In the genomic region with DNA sequence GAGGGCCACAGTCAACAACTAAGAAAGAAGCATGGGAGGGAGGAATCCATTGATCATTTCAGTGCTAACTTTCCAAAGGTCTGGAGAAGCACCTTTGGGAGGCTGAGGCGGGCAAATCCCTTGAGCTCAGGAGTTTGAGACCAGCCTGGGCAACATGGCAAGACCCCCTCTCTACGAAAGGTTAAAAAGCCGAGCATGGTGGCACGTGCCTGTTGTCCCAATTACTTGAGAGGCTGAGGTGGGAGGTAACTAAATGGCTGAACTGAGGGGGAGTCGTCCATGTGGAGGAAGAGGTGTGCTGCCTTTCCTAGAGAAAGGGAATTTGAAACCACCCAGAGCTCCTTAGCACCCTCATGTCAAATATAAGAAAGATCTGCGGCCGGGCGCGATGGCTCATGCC, we compare ENCODE assay signal across 24 cellular contexts. TPM values are rescaled to one million over a fixed set of nuclear protein-coding genes. Genes with fewer than 3 reads are reported as not detected.
"Had no signal": no experiment of that assay in that cellular context is flagged by ENCODE, and none has a peak within 500 bp of the region (broad histone marks: within the 10 kb centered on the region; RNA-seq: fewer than 3 reads in every experiment).

No MANE protein-coding gene starts in this region.

- H3K9me3 ChIP-seq: heart right ventricle, lower lobe of right lung, thyroid gland had no signal

- H3K9me3 Mint-ChIP-seq: activated CD4-positive, alpha-beta T cell treated with anti-CD3 and anti-CD28 coated beads, Interleukin-2, amount 10 ng/mL, durations not matched to agents 24 days and 14 days; activated CD8-positive, alpha-beta T cell treated with anti-CD3 and anti-CD28 coated beads for 36 hours; naive thymus-derived CD4-positive, alpha-beta T cell; stimulated activated naive CD8-positive, alpha-beta T cell treated with anti-CD3 and anti-CD28 coated beads, Interleukin-15, Interleukin-2, amounts not matched to agents 100 ng/mL and 50 ng/mL, for 24 hours; T-helper 1 cell treated with Interleukin-12 subunit alpha and Interleukin-12 subunit beta and Interleukin-4 antibody, amounts not matched to agents 30 μg/mL and 1 μg/mL, for 36 hours had no signal

- H3K27ac ChIP-seq: heart right ventricle, lower lobe of right lung, thyroid gland had no signal

- DNase-seq: activated CD4-positive, alpha-beta T cell treated with anti-CD3 and anti-CD28 coated beads, Interleukin-2, amount 10 ng/mL, durations not matched to agents 24 days and 14 days; activated CD8-positive, alpha-beta memory T cell treated with anti-CD3 and anti-CD28 coated beads, Interleukin-2, amount 10 ng/mL, durations not matched to agents 7 days and 5 days; activated CD8-positive, alpha-beta T cell treated with anti-CD3 and anti-CD28 coated beads for 36 hours; activated naive CD4-positive, alpha-beta T cell; foreskin fibroblast; heart right ventricle; lower lobe of right lung; mesendoderm; naive thymus-derived CD4-positive, alpha-beta T cell; retina; stimulated activated CD4-positive, alpha-beta T cell treated with anti-CD3 and anti-CD28 coated beads, Interleukin-4, amount 100 ng/mL, for 24 hours; substantia nigra; T1000; thyroid gland had no signal

- H3K27ac Mint-ChIP-seq: activated CD4-positive, alpha-beta T cell treated with anti-CD3 and anti-CD28 coated beads, Interleukin-2, amount 10 ng/mL, durations not matched to agents 24 days and 14 days; activated CD8-positive, alpha-beta memory T cell treated with anti-CD3 and anti-CD28 coated beads, Interleukin-2, amount 10 ng/mL, durations not matched to agents 7 days and 5 days; activated CD8-positive, alpha-beta T cell treated with anti-CD3 and anti-CD28 coated beads for 36 hours; stimulated activated naive CD8-positive, alpha-beta T cell treated with anti-CD3 and anti-CD28 coated beads, Interleukin-15, Interleukin-2, amounts not matched to agents 100 ng/mL and 50 ng/mL, for 24 hours; T-helper 1 cell treated with Interleukin-12 subunit alpha and Interleukin-12 subunit beta and Interleukin-4 antibody, amounts not matched to agents 30 μg/mL and 1 μg/mL, for 36 hours had no signal

- H3K4me3 Mint-ChIP-seq: activated CD4-positive, alpha-beta T cell treated with anti-CD3 and anti-CD28 coated beads, Interleukin-2, amount 10 ng/mL, durations not matched to agents 24 days and 14 days; activated CD8-positive, alpha-beta memory T cell treated with anti-CD3 and anti-CD28 coated beads, Interleukin-2, amount 10 ng/mL, durations not matched to agents 7 days and 5 days; activated CD8-positive, alpha-beta T cell treated with anti-CD3 and anti-CD28 coated beads for 36 hours; naive thymus-derived CD4-positive, alpha-beta T cell; stimulated activated naive CD8-positive, alpha-beta T cell treated with anti-CD3 and anti-CD28 coated beads, Interleukin-15, Interleukin-2, amounts not matched to agents 100 ng/mL and 50 ng/mL, for 24 hours; T-helper 1 cell treated with Interleukin-12 subunit alpha and Interleukin-12 subunit beta and Interleukin-4 antibody, amounts not matched to agents 30 μg/mL and 1 μg/mL, for 36 hours had no signal

- ATAC-seq: activated CD8-positive, alpha-beta memory T cell treated with anti-CD3 and anti-CD28 coated beads, Interleukin-2, amount 10 ng/mL, durations not matched to agents 7 days and 5 days; heart right ventricle; left lobe of liver; lower lobe of right lung; naive thymus-derived CD4-positive, alpha-beta T cell had no signal

- FAIRE-seq: endometrium, keratinocyte had no signal

- H3K4me1 ChIP-seq: heart right ventricle, lower lobe of right lung, thyroid gland had no signal

- H3K27me3 Mint-ChIP-seq: activated CD4-positive, alpha-beta T cell treated with anti-CD3 and anti-CD28 coated beads, Interleukin-2, amount 10 ng/mL, durations not matched to agents 24 days and 14 days; activated CD8-positive, alpha-beta memory T cell treated with anti-CD3 and anti-CD28 coated beads, Interleukin-2, amount 10 ng/mL, durations not matched to agents 7 days and 5 days; activated CD8-positive, alpha-beta T cell treated with anti-CD3 and anti-CD28 coated beads for 36 hours; naive thymus-derived CD4-positive, alpha-beta T cell; stimulated activated naive CD8-positive, alpha-beta T cell treated with anti-CD3 and anti-CD28 coated beads, Interleukin-15, Interleukin-2, amounts not matched to agents 100 ng/mL and 50 ng/mL, for 24 hours had no signal

- H3K27me3 ChIP-seq: heart right ventricle, thyroid gland had no signal

- H3K4me3 ChIP-seq: heart right ventricle, lower lobe of right lung, thyroid gland had no signal

- H3K4me1 Mint-ChIP-seq: activated CD4-positive, alpha-beta T cell treated with anti-CD3 and anti-CD28 coated beads, Interleukin-2, amount 10 ng/mL, durations not matched to agents 24 days and 14 days; activated CD8-positive, alpha-beta memory T cell treated with anti-CD3 and anti-CD28 coated beads, Interleukin-2, amount 10 ng/mL, durations not matched to agents 7 days and 5 days had no signal

RNA-seq across cellular contexts. Expression of a gene that starts 16.2 kb away (rescaled TPM):
- total RNA-seq: activated CD8-positive, alpha-beta memory T cell treated with anti-CD3 and anti-CD28 coated beads, Interleukin-2, amount 10 ng/mL, durations not matched to agents 7 days and 5 days; activated CD8-positive, alpha-beta T cell treated with anti-CD3 and anti-CD28 coated beads for 36 hours; epithelial cell of proximal tubule; fibroblast of lung; heart right ventricle; lower lobe of right lung; osteoblast; posterior vena cava; thyroid gland; ureter had no signal
- polyA plus RNA-seq: fibroblast of lung had no signal
